In genomic region chr12:52795332-52795674, GRCh38 we compare ENCODE assay signal across 7 cellular contexts. TPM values are rescaled to one million over a fixed set of nuclear protein-coding genes. Genes with fewer than 3 reads are reported as not detected.
"Had no signal": no experiment of that assay in that cellular context is flagged by ENCODE, and none has a peak within 500 bp of the region (broad histone marks: within the 10 kb centered on the region; RNA-seq: fewer than 3 reads in every experiment).

No MANE protein-coding gene starts in this region.

RNA-seq across cellular contexts. Expression of gene KRT3, which starts 0.6 kb away (rescaled TPM):
- total RNA-seq: GM23248, GM23338, H1, H4, H7, H9, HFFc6 had no signal

RNA-seq across cellular contexts. Expression of gene KRT76, which starts 18.2 kb away (rescaled TPM):
- total RNA-seq: GM23248, GM23338, H1, H4, H7, H9, HFFc6 had no signal

RNA-seq across cellular contexts. Expression of gene KRT4, which starts 18.6 kb away (rescaled TPM):
- total RNA-seq: GM23338, H1, H4, H7, H9 had no signal

RNA-seq across cellular contexts. Expression of gene KRT79, which starts 38.8 kb away (rescaled TPM):
- total RNA-seq: GM23248, H1, H4, H7, H9, HFFc6 had no signal

RNA-seq across cellular contexts. Expression of gene KRT78, which starts 53.5 kb away (rescaled TPM):
- total RNA-seq: GM23248, GM23338, H1, H4, H7, H9 had no signal
